In genomic region chr20:37095609-37096414, GRCh38 we compare ENCODE assay signal across 1 cellular context.
TF ChIP-seq lines count a peak whose summit lies in the region.

TSS of gene RBL1 (minus strand) at chr20:37095997. CDS start at chr20:37095928, 69 bp downstream.

TF ChIP-seq in HEK293, 187 proteins besides CTCF, POLR2A, EP300 and RAD21 (continued from another document and continues in another):
- TF ChIP-seq ZNF280D (tag by site-specific recombination; IDR thresholded peaks at IDR 0.05) (peak; percentile 93), ZNF335 (tag by site-specific recombination; conservative IDR thresholded peaks at IDR 0.05) (peak; percentile 98), ZNF830 (tag by site-specific recombination; IDR thresholded peaks at IDR 0.05; ENCODE audit: low read depth) (no peak), ZNF362 (tag by site-specific recombination; IDR thresholded peaks at IDR 0.05) (peak; percentile 92), ZNF561 (tag by site-specific recombination; IDR thresholded peaks at IDR 0.05; ENCODE audit: borderline replicate concordance) (peak; percentile 98), ZNF501 (tag by site-specific recombination; IDR thresholded peaks at IDR 0.05) (peak; percentile 85; the same call in 1 of the 2 replicates), PATZ1 (tag by site-specific recombination; IDR thresholded peaks at IDR 0.05) (peak; percentile 94), ZSCAN4 (tag by site-specific recombination; IDR thresholded peaks at IDR 0.05) (peak; percentile 70; the same call in 1 of the 2 replicates), SCRT1 (tag by site-specific recombination; IDR thresholded peaks at IDR 0.05; ENCODE audit: borderline replicate concordance) (peak; percentile 92), ZSCAN5A (tag by site-specific recombination; IDR thresholded peaks at IDR 0.05) (peak; percentile 87), BCL6B (tag by site-specific recombination; IDR thresholded peaks at IDR 0.05) (no peak), ZNF791 (tag by site-specific recombination; IDR thresholded peaks at IDR 0.05) (no peak), KLF16 (tag by site-specific recombination; IDR thresholded peaks at IDR 0.05) (peak; percentile 90; the same call in 1 of the 2 replicates), HIC1 (tag by site-specific recombination; IDR thresholded peaks at IDR 0.05) (no peak), ZNF670 (tag by site-specific recombination; IDR thresholded peaks at IDR 0.05; ENCODE audit: low read depth) (no peak), ZBTB17 (tag by site-specific recombination; IDR thresholded peaks at IDR 0.05) (peak; percentile 96), ZNF157 (tag by site-specific recombination; IDR thresholded peaks at IDR 0.05) (no peak), ZNF558 (tag by site-specific recombination; IDR thresholded peaks at IDR 0.05) (peak; percentile 85), HOXD13 (CRISPR knock-in tag; IDR thresholded peaks at IDR 0.05; ENCODE audit: borderline replicate concordance) (no peak), ZNF223 (tag by site-specific recombination; IDR thresholded peaks at IDR 0.05) (no peak), ZNF146 (tag by site-specific recombination; IDR thresholded peaks at IDR 0.05) (peak; percentile 90), SP3 (tag by site-specific recombination; IDR thresholded peaks at IDR 0.05) (peak; percentile 93), GFI1B (tag by site-specific recombination; IDR thresholded peaks at IDR 0.05) (peak; percentile 83), ZNF626 (tag by site-specific recombination; IDR thresholded peaks at IDR 0.05) (no peak), ZNF792 (tag by site-specific recombination; IDR thresholded peaks at IDR 0.05) (no peak), TCF7L2 (IDR thresholded peaks at IDR 0.05; ENCODE audit: borderline replicate concordance, low read depth, low read length) (no peak), ZNF239 (tag by site-specific recombination; IDR thresholded peaks at IDR 0.05) (peak; percentile 38; the same call in 1 of the 2 replicates), HOXC10 (CRISPR knock-in tag; IDR thresholded peaks at IDR 0.05) (no peak), ZSCAN23 (tag by site-specific recombination; IDR thresholded peaks at IDR 0.05) (peak; percentile 99), KLF17 (tag by site-specific recombination; IDR thresholded peaks at IDR 0.05) (peak; percentile 99), MEIS1 (CRISPR knock-in tag; IDR thresholded peaks at IDR 0.05; ENCODE audit: borderline replicate concordance) (no peak), KLF1 (tag by site-specific recombination; IDR thresholded peaks at IDR 0.05) (peak; percentile 92), ZNF701 (tag by site-specific recombination; IDR thresholded peaks at IDR 0.05) (no peak), ZNF169 (tag by site-specific recombination; IDR thresholded peaks at IDR 0.05) (no peak), OSR2 (tag by site-specific recombination; IDR thresholded peaks at IDR 0.05) (peak; percentile 34), IKZF3 (tag by site-specific recombination; IDR thresholded peaks at IDR 0.05) (peak; percentile 61; the same call in 1 of the 2 replicates), ZNF10 (tag by site-specific recombination; IDR thresholded peaks at IDR 0.05) (no peak), ZNF133 (tag by site-specific recombination; IDR thresholded peaks at IDR 0.05) (no peak; the same call in 1 of the 2 replicates), ZNF426 (tag by site-specific recombination; IDR thresholded peaks at IDR 0.05) (no peak), KLF7 (tag by site-specific recombination; IDR thresholded peaks at IDR 0.05; ENCODE audit: borderline replicate concordance) (peak; percentile 91), ZNF174 (tag by site-specific recombination; IDR thresholded peaks at IDR 0.05) (peak; percentile 93), ZNF248 (tag by site-specific recombination; IDR thresholded peaks at IDR 0.05) (no peak), ZBTB20 (tag by site-specific recombination; IDR thresholded peaks at IDR 0.05) (peak; percentile 86; the same call in 1 of the 2 replicates), ZFP37 (tag by site-specific recombination; IDR thresholded peaks at IDR 0.05) (peak; percentile 92; the same call in 1 of the 2 replicates), PRDM1 (tag by site-specific recombination; IDR thresholded peaks at IDR 0.05) (peak; percentile 46), ZNF514 (tag by site-specific recombination; IDR thresholded peaks at IDR 0.05) (no peak), ZNF114 (tag by site-specific recombination; IDR thresholded peaks at IDR 0.05) (no peak), ZNF621 (tag by site-specific recombination; IDR thresholded peaks at IDR 0.05) (no peak), ZNF664 (tag by site-specific recombination; IDR thresholded peaks at IDR 0.05) (peak; percentile 71; the same call in 1 of the 2 replicates), GLI4 (tag by site-specific recombination; IDR thresholded peaks at IDR 0.05) (0 out of 2 replicates have a peak, but pooled peaks have one; percentile 37), ZSCAN16 (tag by site-specific recombination; IDR thresholded peaks at IDR 0.05) (no peak), ZNF658 (tag by site-specific recombination; IDR thresholded peaks at IDR 0.05) (no peak), YY2 (tag by site-specific recombination; IDR thresholded peaks at IDR 0.05) (peak; percentile 91), ZNF26 (tag by site-specific recombination; IDR thresholded peaks at IDR 0.05) (no peak), ZNF571 (tag by site-specific recombination; IDR thresholded peaks at IDR 0.05) (no peak), ZNF654 (tag by site-specific recombination; IDR thresholded peaks at IDR 0.05; ENCODE audit: low read depth) (peak; percentile 36), HOXA7 (CRISPR knock-in tag; IDR thresholded peaks at IDR 0.05; ENCODE audit: borderline replicate concordance) (no peak), ZBTB7A (tag by site-specific recombination; IDR thresholded peaks at IDR 0.05; ENCODE audit: low read depth) (peak; percentile 97), ZNF585B (tag by site-specific recombination; IDR thresholded peaks at IDR 0.05) (no peak)
